In genomic region chr12:93387780-93388179, GRCh38 we compare ENCODE assay signal across 8 cellular contexts. TPM values are rescaled to one million over a fixed set of nuclear protein-coding genes. Genes with fewer than 3 reads are reported as not detected.
A peak's percentile ranks its signal among the peaks of the same experiment; 100 is the strongest.
DNase-seq lines count a peak whose midpoint lies in the region; ATAC-seq and TF ChIP-seq lines count a peak whose summit lies in the region.
"Had no signal": no experiment of that assay in that cellular context is flagged by ENCODE, and none has a peak within 500 bp of the region (broad histone marks: within the 10 kb centered on the region; RNA-seq: fewer than 3 reads in every experiment).

No MANE protein-coding gene starts in this region.

- DNase-seq in M059J (ENCODE audit: low read depth) (peak; percentile 73), epithelial cell of esophagus (ENCODE audit: low read depth) (peak; percentile 63), COLO668 (lab: John Stamatoyannopoulos, UW; ENCODE audit: unreplicated experiment) (no peak), epidermal melanocyte (ENCODE audit: insufficient read length, low spot score) (no peak)
- DNase-seq in stimulated activated CD4-positive, alpha-beta T cell treated with anti-CD3 and anti-CD28 coated beads, Interleukin-4, amount 100 ng/mL, for 4 hours: peak; percentile 31 to 42
- DNase-seq: PC-9 had no signal

- ATAC-seq in GM19023 (IDR thresholded peaks at IDR 0.05; ENCODE audit: unreplicated experiment) (peak; percentile 48), GM19035 (IDR thresholded peaks at IDR 0.05; ENCODE audit: unreplicated experiment) (no peak)

- TF ChIP-seq CTCF in epithelial cell of esophagus (IDR thresholded peaks at IDR 0.05; ENCODE audit: insufficient read depth, low read depth, low read length, missing control alignments): no peak

- no peak overlapping the region for H3K4me3 ChIP-seq in epithelial cell of esophagus (ENCODE audit: low read length)
- H3K4me3 ChIP-seq: PC-9 had no signal

RNA-seq across cellular contexts. Expression of gene NUDT4, which starts 10.1 kb away (rescaled TPM):
- total RNA-seq in M059J (2014; rRNA removed; shearing (Covaris generic)): 48.4 and 48.5 TPM in 2 replicates

RNA-seq across cellular contexts. Expression of gene UBE2N, which starts 54.0 kb away (rescaled TPM):
- 111 and 145 TPM in 2 replicates for total RNA-seq in M059J (2014; rRNA removed; shearing (Covaris generic))

Comparison
In these comparisons a context has a peak if more than half of its experiments do, and no peak if none do; other contexts are left out.
1. DNase-seq: peak in M059J (single experiment), epithelial cell of esophagus (single experiment) and stimulated activated CD4-positive, alpha-beta T cell treated with anti-CD3 and anti-CD28 coated beads, Interleukin-4, amount 100 ng/mL, for 4 hours (2 of 2); none in COLO668 (single experiment) and epidermal melanocyte (single experiment).